ENCODE assay signal across 16 cellular contexts in genomic region chr3:142646020-142646783, GRCh38.
"Had no signal": no experiment of that assay in that cellular context is flagged by ENCODE, and none has a peak within 500 bp of the region (broad histone marks: within the 10 kb centered on the region; RNA-seq: fewer than 3 reads in every experiment).

No MANE protein-coding gene starts in this region.

- H3K27ac ChIP-seq: dorsolateral prefrontal cortex, gastrocnemius medialis, heart right ventricle, parathyroid adenoma, stomach, thoracic aorta had no signal

- H2AFZ ChIP-seq: parathyroid adenoma had no signal

- H3K79me2 ChIP-seq: parathyroid adenoma had no signal

- H3K27me3 ChIP-seq: dorsolateral prefrontal cortex, gastrocnemius medialis, heart right ventricle, stomach had no signal

- ATAC-seq: activated CD4-positive, CD25-positive, alpha-beta regulatory T cell treated with anti-CD3 and anti-CD28 coated beads, Interleukin-2, amount 50 U/mL, for 24 hours; gastrocnemius medialis; heart right ventricle had no signal

- H3K36me3 Mint-ChIP-seq: activated naive CD8-positive, alpha-beta T cell treated with anti-CD3 and anti-CD28 coated beads, Interleukin-2, amount 10 ng/mL, durations not matched to agents 7 days and 5 days; naive B cell had no signal

- H3K4me1 Mint-ChIP-seq: activated naive CD8-positive, alpha-beta T cell treated with anti-CD3 and anti-CD28 coated beads, Interleukin-2, amount 10 ng/mL, durations not matched to agents 7 days and 5 days had no signal

- H3K27me3 Mint-ChIP-seq: activated naive CD8-positive, alpha-beta T cell treated with anti-CD3 and anti-CD28 coated beads, Interleukin-2, amount 10 ng/mL, durations not matched to agents 7 days and 5 days had no signal

- H3K4me1 ChIP-seq: gastrocnemius medialis, parathyroid adenoma, stomach had no signal

- H3K9me3 Mint-ChIP-seq: activated naive CD8-positive, alpha-beta T cell treated with anti-CD3 and anti-CD28 coated beads, Interleukin-2, amount 10 ng/mL, durations not matched to agents 7 days and 5 days; naive B cell had no signal

- DNase-seq: activated CD4-positive, alpha-beta T cell treated with anti-CD3 and anti-CD28 coated beads, Interleukin-2, amount 50 U/mL, for 48 hours; activated naive CD8-positive, alpha-beta T cell treated with anti-CD3 and anti-CD28 coated beads, Interleukin-2, amount 10 ng/mL, durations not matched to agents 7 days and 5 days; anterior cingulate cortex; dorsolateral prefrontal cortex; gastrocnemius medialis; heart right ventricle; kidney; midbrain; naive B cell; retina; stimulated activated CD4-positive, alpha-beta T cell treated with anti-CD3 and anti-CD28 coated beads, Interleukin-4, amount 100 ng/mL, for 1 hour; stimulated activated CD8-positive, alpha-beta memory T cell treated with anti-CD3 and anti-CD28 coated beads, Interleukin-4, amount 100 ng/mL, for 48 hours; stomach had no signal

- H3K4me3 ChIP-seq: dorsolateral prefrontal cortex, gastrocnemius medialis, heart right ventricle, stomach, thoracic aorta had no signal

- H3K9me3 ChIP-seq: gastrocnemius medialis, heart right ventricle, stomach, thoracic aorta had no signal

- H3K27ac Mint-ChIP-seq: activated naive CD8-positive, alpha-beta T cell treated with anti-CD3 and anti-CD28 coated beads, Interleukin-2, amount 10 ng/mL, durations not matched to agents 7 days and 5 days; naive B cell had no signal

- H3K36me3 ChIP-seq: gastrocnemius medialis, heart right ventricle, stomach, thoracic aorta had no signal

- H3K9ac ChIP-seq: parathyroid adenoma had no signal

- H3K4me3 Mint-ChIP-seq: activated naive CD8-positive, alpha-beta T cell treated with anti-CD3 and anti-CD28 coated beads, Interleukin-2, amount 10 ng/mL, durations not matched to agents 7 days and 5 days; naive B cell had no signal
